In the genomic region with DNA sequence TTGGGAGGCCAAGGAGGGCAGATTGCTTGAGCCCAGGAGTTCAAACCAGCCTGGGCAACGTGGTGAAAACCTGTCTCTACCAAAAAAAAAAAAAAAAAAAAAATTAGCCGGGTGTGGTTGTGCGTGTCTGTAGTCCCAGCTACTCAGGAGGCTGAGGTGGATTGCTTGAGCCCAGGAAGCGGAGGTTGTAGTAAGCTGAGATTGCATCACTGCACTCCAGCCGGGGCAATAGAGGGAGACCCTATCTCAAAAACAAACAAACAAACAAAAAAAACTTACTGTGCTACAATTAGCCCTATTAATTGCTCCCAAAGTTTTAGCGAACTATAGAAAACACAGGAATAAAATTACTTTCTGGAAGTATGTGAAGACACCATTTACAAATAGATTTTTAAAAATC, we compare ENCODE assay signal across 22 cellular contexts.
DNase-seq lines count a peak whose midpoint lies in the region; ATAC-seq and TF ChIP-seq lines count a peak whose summit lies in the region.
"Had no signal": no experiment of that assay in that cellular context is flagged by ENCODE, and none has a peak within 500 bp of the region (broad histone marks: within the 10 kb centered on the region; RNA-seq: fewer than 3 reads in every experiment).

No MANE protein-coding gene starts in this region.

- no peaks in the 10 kb centered on the region for H3K9me3 Mint-ChIP-seq in H9
- no peaks in the 10 kb centered on the region for H3K9me3 Mint-ChIP-seq in dendritic cell treated with granulocyte-macrophage colony-stimulating factor and Interleukin-4, amounts not matched to agents 40 ng/mL and 50 ng/mL, for 4 days
- H3K9me3 Mint-ChIP-seq in nephron progenitor cell = no peaks in the 10 kb centered on the region
- H3K9me3 Mint-ChIP-seq: CD4-positive, CD25-positive, alpha-beta regulatory T cell had no signal

- ATAC-seq in GM21717 (IDR thresholded peaks at IDR 0.05; ENCODE audit: unreplicated experiment) (no peak), HG03469 (IDR thresholded peaks at IDR 0.05; ENCODE audit: unreplicated experiment) (no peak)
- ATAC-seq: HCT116 had no signal

- H2BK120ac ChIP-seq in H9 (ENCODE audit: low read depth, low read length, poor library complexity, severe bottlenecking) = no peak overlapping the region

- no peak overlapping the region for H4K91ac ChIP-seq in H9 (ENCODE audit: insufficient read length, low read depth, low read length)

- TF ChIP-seq CTCF in C4-2B (conservative IDR thresholded peaks at IDR 0.05) = no peak
- TF ChIP-seq CTCF in H9 (conservative IDR thresholded peaks at IDR 0.05) = no peak
- no peak for TF ChIP-seq CTCF in nephron progenitor cell (IDR thresholded peaks at IDR 0.05)

- no peaks in the 10 kb centered on the region for H4K20me1 ChIP-seq in H9 (ENCODE audit: control insufficient read depth, insufficient read depth, insufficient read length)

- H3K18ac ChIP-seq in H9 (ENCODE audit: insufficient read length, low read depth, low read length) = no peak overlapping the region

- H4K8ac ChIP-seq in H9 (replicated peaks; ENCODE audit: insufficient read length, low read depth, low read length) = no peak overlapping the region

- H3K27ac Mint-ChIP-seq in H9 (peak overlapping the region in 2 of 3 experiments; percentile 32 to 57; a peak in 4 of 7 replicates), nephron progenitor cell (peak overlapping the region; percentile 46)
- peak overlapping the region; percentile 33 for H3K27ac Mint-ChIP-seq in dendritic cell treated with granulocyte-macrophage colony-stimulating factor and Interleukin-4, amounts not matched to agents 40 ng/mL and 50 ng/mL, for 4 days

- peak overlapping the region; percentile 78 for H3K27ac ChIP-seq in C4-2B
- H3K27ac ChIP-seq in H9 (ENCODE audit: insufficient read length, low read depth, low read length) = no peak overlapping the region
- H3K27ac ChIP-seq: SK-N-MC had no signal

- no peak overlapping the region for H2BK5ac ChIP-seq in H9 (ENCODE audit: insufficient read length, low read length)

- H2BK15ac ChIP-seq in H9 (ENCODE audit: low read depth, low read length) = no peak overlapping the region

- no peaks in the 10 kb centered on the region for H3K79me1 ChIP-seq in H9 (ENCODE audit: insufficient read depth, low read depth, low read length, poor library complexity, severe bottlenecking)

- no peaks in the 10 kb centered on the region for H3K4me1 ChIP-seq in H9 (ENCODE audit: insufficient read depth, low read length)

- no peak overlapping the region for H3T11ph ChIP-seq in H9 (ENCODE audit: low read length)

- H2BK20ac ChIP-seq in H9 (ENCODE audit: low read depth, low read length, poor library complexity, severe bottlenecking) = no peak overlapping the region

- WGBS in H9 (ENCODE audit: extremely low coverage, insufficient read length, low lambda C conversion rate) = no CpG with 5 or more reads among the region's 6 CpGs

- intact Hi-C loops in dendritic cell treated with granulocyte-macrophage colony-stimulating factor and Interleukin-4, amounts not matched to agents 40 ng/mL and 50 ng/mL, for 4 days (cut with micrococcal nuclease) = no loop called here

- H3K23me2 ChIP-seq in H9 (ENCODE audit: insufficient read length, low read depth, low read length, poor library complexity, severe bottlenecking) = no peaks in the 10 kb centered on the region

- H3K23ac ChIP-seq in H9 (ENCODE audit: insufficient read length, low read depth, low read length) = no peak overlapping the region

- H3K4ac ChIP-seq in H9 (ENCODE audit: low read depth, low read length) = no peak overlapping the region

- no peak overlapping the region for H2AFZ ChIP-seq in H9 (ENCODE audit: low read length)

- H3K79me2 ChIP-seq in H9 (ENCODE audit: insufficient read depth, low read length) = no peaks in the 10 kb centered on the region

- H3K27me3 ChIP-seq in H9 (ENCODE audit: insufficient read depth, low read length) = no peaks in the 10 kb centered on the region

- H3K4me3 Mint-ChIP-seq in H9 (no peak overlapping the region), nephron progenitor cell (no peak overlapping the region)
- no peak overlapping the region for H3K4me3 Mint-ChIP-seq in dendritic cell treated with granulocyte-macrophage colony-stimulating factor and Interleukin-4, amounts not matched to agents 40 ng/mL and 50 ng/mL, for 4 days
- H3K4me3 Mint-ChIP-seq: CD4-positive, CD25-positive, alpha-beta regulatory T cell had no signal

- no peak overlapping the region for H3K56ac ChIP-seq in H9 (ENCODE audit: insufficient read length, low read depth, low read length)

- no peak overlapping the region for H3K4me2 ChIP-seq in H9 (ENCODE audit: insufficient read depth, insufficient read length, low read length)

- no peak overlapping the region for H3K9ac ChIP-seq in H9 (ENCODE audit: extremely low read depth, insufficient read length, low read length)

- H3K27me3 Mint-ChIP-seq in H9 (ENCODE audit: low read depth) (no peaks in the 10 kb centered on the region), nephron progenitor cell (ENCODE audit: low read depth, poor library complexity) (no peaks in the 10 kb centered on the region)
- H3K27me3 Mint-ChIP-seq in dendritic cell treated with granulocyte-macrophage colony-stimulating factor and Interleukin-4, amounts not matched to agents 40 ng/mL and 50 ng/mL, for 4 days = no peaks in the 10 kb centered on the region
- H3K27me3 Mint-ChIP-seq: CD4-positive, CD25-positive, alpha-beta regulatory T cell had no signal

- H3K14ac ChIP-seq in H9 (ENCODE audit: insufficient read depth, low read length) = no peak overlapping the region

- H4K5ac ChIP-seq in H9 (ENCODE audit: insufficient read length, low read depth, low read length) = no peak overlapping the region

- H3K36me3 Mint-ChIP-seq in H9 (ENCODE audit: insufficient read depth in 1 of 3, low read depth in 3 of 3) (peaks cover 3 to 34% (median 31%) of the 10 kb centered on the region in 3 experiments; a peak in 6 of 7 replicates), nephron progenitor cell (ENCODE audit: low read depth) (peaks cover 36% of the 10 kb centered on the region)
- peaks cover 71% of the 10 kb centered on the region for H3K36me3 Mint-ChIP-seq in dendritic cell treated with granulocyte-macrophage colony-stimulating factor and Interleukin-4, amounts not matched to agents 40 ng/mL and 50 ng/mL, for 4 days (ENCODE audit: low read depth)

- DNase-seq in H9 = no peak
- DNase-seq in nephron progenitor cell = no peak
- no peak for DNase-seq in NCI-H69 (lab: John Stamatoyannopoulos, UW)
- no peak for DNase-seq in stimulated activated CD4-positive, alpha-beta T cell treated with anti-CD3 and anti-CD28 coated beads, Interleukin-4, amount 100 ng/mL, for 1 hour
- DNase-seq: CD4-positive, CD25-positive, alpha-beta regulatory T cell; DMS53; GOT3; KG1; MM.1S; NCI-H1417; NCI-H1694 treated with DMSO at 0.1 percent for 48 hours; NCI-H2081; NCI-H226; NCI-H510A; NCI-H748 treated with DMSO at 0.1 percent for 48 hours; SIG-M5 had no signal

- H2BK12ac ChIP-seq in H9 (ENCODE audit: insufficient read length, low read depth, low read length) = no peak overlapping the region

- no peaks in the 10 kb centered on the region for H3K9me3 ChIP-seq in H9 (ENCODE audit: control insufficient read depth, low read depth, low read length)

- H3K4me1 Mint-ChIP-seq in H9 = no peaks in the 10 kb centered on the region
- H3K4me1 Mint-ChIP-seq in dendritic cell treated with granulocyte-macrophage colony-stimulating factor and Interleukin-4, amounts not matched to agents 40 ng/mL and 50 ng/mL, for 4 days (ENCODE audit: low read depth) = peaks cover 5% of the 10 kb centered on the region
- no peaks in the 10 kb centered on the region for H3K4me1 Mint-ChIP-seq in nephron progenitor cell

- no peak overlapping the region for H2AK5ac ChIP-seq in H9 (ENCODE audit: insufficient read length, low read length)
